21 cellular contexts compared by ENCODE assay signal in genomic region chr5:126186210-126186609, GRCh38.
DNase-seq lines count a peak whose midpoint lies in the region; ATAC-seq, FAIRE-seq and TF ChIP-seq lines count a peak whose summit lies in the region.
"Had no signal": no experiment of that assay in that cellular context is flagged by ENCODE, and none has a peak within 500 bp of the region (broad histone marks: within the 10 kb centered on the region; RNA-seq: fewer than 3 reads in every experiment).

No MANE protein-coding gene starts in this region.

- SMC1A ChIA-PET in GM12878 (lab: Charles Lee; ENCODE audit: uncharacterized antibody, unreplicated experiment): no interaction called here

- RAD21 ChIA-PET in GM12878 (lab: Charles Lee; ENCODE audit: unreplicated experiment): no interaction called here

- no peak for TF ChIP-seq POLR2A in GM12878 (IDR thresholded peaks at IDR 0.05; ENCODE audit: low read depth, low read length)

- DNase-seq in GM12878 (ENCODE audit: low read depth, low spot score) (no peak), left ventricle myocardium inferior (no peak), T1000 (lab: John Stamatoyannopoulos, UW) (no peak), colonic mucosa (no peak)
- DNase-seq: CD4-positive, CD25-positive, alpha-beta regulatory T cell; DMS153; DND-41; KBM-7; NCI-H1105 treated with DMSO at 0.1 percent for 48 hours; NCI-H146; NCI-H2029 treated with DMSO at 0.1 percent for 48 hours; NCI-H526 treated with DMSO at 0.1 percent for 48 hours; Right ventricle myocardium superior; RPMI8226; T-helper 1 cell had no signal

- FAIRE-seq in GM12878 (lab: Jason Lieb, UNC): no peak
- FAIRE-seq: H54 had no signal

- H3K4me3 ChIP-seq in GM12878 (no peak overlapping the region), left ventricle myocardium inferior (no peak overlapping the region), colonic mucosa (no peak overlapping the region)
- H3K4me3 ChIP-seq: BLaER1, SJSA1 had no signal

- H3K9ac ChIP-seq in GM12878 (ENCODE audit: control insufficient read depth, insufficient read depth, low read length) (no peak overlapping the region), colonic mucosa (ENCODE audit: low read depth in 2 of 2, low read length in 2 of 2) (no peak overlapping the region)
- H3K9ac ChIP-seq: BLaER1 had no signal

- no peak overlapping the region for H3K4me2 ChIP-seq in GM12878 (ENCODE audit: control insufficient read depth, insufficient read depth)
- H3K4me2 ChIP-seq: BLaER1 had no signal

- intact Hi-C loops in GM12878 (cut with micrococcal nuclease; ENCODE audit: unreplicated experiment) (no loop called here), left ventricle myocardium inferior (cut with micrococcal nuclease) (no loop called here), colonic mucosa (cut with DNase I) (no loop called here)

- no TSS peak for BruUV-seq in GM12878 (replicated peaks; lab: Mats Ljungman, UMichigan)

- H3K4me1 ChIP-seq in GM12878 (ENCODE audit: control insufficient read depth, insufficient read depth, low read length) (no peaks in the 10 kb centered on the region), left ventricle myocardium inferior (peaks cover 3% of the 10 kb centered on the region), colonic mucosa (no peaks in the 10 kb centered on the region)
- H3K4me1 ChIP-seq: BLaER1, SJSA1 had no signal

- no peaks in the 10 kb centered on the region for H3K9me3 ChIP-seq in GM12878 (replicated peaks; ENCODE audit: control insufficient read depth, insufficient read depth, low read length)
- H3K9me3 ChIP-seq in left ventricle myocardium inferior (replicated peaks): peaks cover 7% of the 10 kb centered on the region
- H3K9me3 ChIP-seq in colonic mucosa: no peaks in the 10 kb centered on the region
- H3K9me3 ChIP-seq: BLaER1, SJSA1 had no signal

- WGBS in GM12878 (ENCODE audit: insufficient coverage, insufficient replicate concordance, low lambda C conversion rate, missing lambda C conversion rate): 0% methylated on average over 1 of the region's 1 CpG

- TF ChIP-seq EP300 in GM12878 (IDR thresholded peaks at IDR 0.05; ENCODE audit: borderline replicate concordance in 1 of 2, control insufficient read depth in 1 of 2, low read depth in 2 of 2, low read length in 2 of 2): no peak

- ATAC-seq in GM18498 (IDR thresholded peaks at IDR 0.05; ENCODE audit: unreplicated experiment) (peak; percentile 74), GM19452 (IDR thresholded peaks at IDR 0.05; ENCODE audit: unreplicated experiment) (peak; percentile 60), HG02973 (IDR thresholded peaks at IDR 0.05; ENCODE audit: unreplicated experiment) (peak; percentile 59), GM12878 (peak; percentile 56)

- POLR2A ChIA-PET in GM12878 (lab: Charles Lee): no interaction called here

- H2AFZ ChIP-seq in GM12878 (ENCODE audit: control insufficient read depth, low read depth, low read length): no peak overlapping the region

- no peaks in the 10 kb centered on the region for H3K27me3 ChIP-seq in GM12878 (replicated peaks in 1 of 2; ENCODE audit: control insufficient read depth in 2 of 2, insufficient read depth in 2 of 2, low read length in 1 of 2)
- H3K27me3 ChIP-seq in left ventricle myocardium inferior (ENCODE audit: low read depth): no peaks in the 10 kb centered on the region
- no peaks in the 10 kb centered on the region for H3K27me3 ChIP-seq in colonic mucosa
- H3K27me3 ChIP-seq: BLaER1, SJSA1 had no signal

- TF ChIP-seq RAD21 in GM12878 (IDR thresholded peaks at IDR 0.05; ENCODE audit: insufficient read depth, low read depth, low read length): no peak

- no peaks in the 10 kb centered on the region for H3K79me2 ChIP-seq in GM12878 (ENCODE audit: control insufficient read depth, insufficient read depth, low read length)

- H3K36me3 ChIP-seq in GM12878 (ENCODE audit: control insufficient read depth in 2 of 2, insufficient read depth in 2 of 2, low read length in 1 of 2) (no peaks in the 10 kb centered on the region), left ventricle myocardium inferior (no peaks in the 10 kb centered on the region), colonic mucosa (no peaks in the 10 kb centered on the region)
- H3K36me3 ChIP-seq: BLaER1, SJSA1 had no signal

- CTCF ChIA-PET in GM12878 (lab: Yijun Ruan, JAX): no interaction called here

- no peak for TF ChIP-seq CTCF in GM12878 (IDR thresholded peaks at IDR 0.05 in 2 of 3, conservative IDR thresholded peaks at IDR 0.05 in 1 of 3; ENCODE audit: control insufficient read depth in 2 of 3, extremely low read depth in 1 of 3, insufficient read depth in 1 of 3, low read depth in 3 of 3, low read length in 3 of 3)
- no peak for TF ChIP-seq CTCF in left ventricle myocardium inferior (IDR thresholded peaks at IDR 0.05; ENCODE audit: borderline replicate concordance)
- TF ChIP-seq CTCF in colonic mucosa (IDR thresholded peaks at IDR 0.05): no peak

- in situ Hi-C loops in GM12878 (cut with MboI): no loop called here

- no peaks in the 10 kb centered on the region for H4K20me1 ChIP-seq in GM12878 (ENCODE audit: control insufficient read depth, insufficient read depth)
- H4K20me1 ChIP-seq: BLaER1 had no signal

- H3K27ac ChIP-seq in GM12878 (ENCODE audit: control insufficient read depth, insufficient read depth): no peak overlapping the region
- H3K27ac ChIP-seq in left ventricle myocardium inferior (replicated peaks): no peak overlapping the region
- H3K27ac ChIP-seq in colonic mucosa: no peak overlapping the region
- H3K27ac ChIP-seq: BLaER1, SJSA1 had no signal

TF ChIP-seq in GM12878, 131 proteins besides CTCF, POLR2A, EP300 and RAD21:
- TF ChIP-seq HDGF (IDR thresholded peaks at IDR 0.05) (no peak), SRF (IDR thresholded peaks at IDR 0.05; ENCODE audit: low read depth in 2 of 2, low read length in 2 of 2) (no peak), SMARCA5 (IDR thresholded peaks at IDR 0.05) (no peak), TCF7 (IDR thresholded peaks at IDR 0.05; ENCODE audit: borderline replicate concordance) (no peak), MYB (IDR thresholded peaks at IDR 0.05; ENCODE audit: borderline replicate concordance, low read depth, low read length) (no peak), ESRRA (IDR thresholded peaks at IDR 0.05; ENCODE audit: low read length) (no peak), EZH2 (IDR thresholded peaks at IDR 0.05; ENCODE audit: borderline replicate concordance, control insufficient read depth, low read depth, low read length) (no peak), SREBF2 (IDR thresholded peaks at IDR 0.05; ENCODE audit: low read length) (no peak), BMI1 (IDR thresholded peaks at IDR 0.05; ENCODE audit: borderline replicate concordance) (no peak), KAT2A (conservative IDR thresholded peaks at IDR 0.05; ENCODE audit: control insufficient read depth, low read depth, low read length) (no peak), SMAD5 (IDR thresholded peaks at IDR 0.05; ENCODE audit: low read depth) (no peak), JUNB (IDR thresholded peaks at IDR 0.05) (no peak), RB1 (IDR thresholded peaks at IDR 0.05; ENCODE audit: borderline replicate concordance) (no peak), ZSCAN29 (IDR thresholded peaks at IDR 0.05) (no peak), ATF2 (IDR thresholded peaks at IDR 0.05; ENCODE audit: low read length) (no peak)
- TF ChIP-seq, protein P1, sequence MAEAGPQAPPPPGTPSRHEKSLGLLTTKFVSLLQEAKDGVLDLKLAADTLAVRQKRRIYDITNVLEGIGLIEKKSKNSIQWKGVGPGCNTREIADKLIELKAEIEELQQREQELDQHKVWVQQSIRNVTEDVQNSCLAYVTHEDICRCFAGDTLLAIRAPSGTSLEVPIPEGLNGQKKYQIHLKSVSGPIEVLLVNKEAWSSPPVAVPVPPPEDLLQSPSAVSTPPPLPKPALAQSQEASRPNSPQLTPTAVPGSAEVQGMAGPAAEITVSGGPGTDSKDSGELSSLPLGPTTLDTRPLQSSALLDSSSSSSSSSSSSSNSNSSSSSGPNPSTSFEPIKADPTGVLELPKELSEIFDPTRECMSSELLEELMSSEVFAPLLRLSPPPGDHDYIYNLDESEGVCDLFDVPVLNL (IDR thresholded peaks at IDR 0.05; ENCODE audit: low read depth, low read length): no peak
- TF ChIP-seq, protein P2, sequence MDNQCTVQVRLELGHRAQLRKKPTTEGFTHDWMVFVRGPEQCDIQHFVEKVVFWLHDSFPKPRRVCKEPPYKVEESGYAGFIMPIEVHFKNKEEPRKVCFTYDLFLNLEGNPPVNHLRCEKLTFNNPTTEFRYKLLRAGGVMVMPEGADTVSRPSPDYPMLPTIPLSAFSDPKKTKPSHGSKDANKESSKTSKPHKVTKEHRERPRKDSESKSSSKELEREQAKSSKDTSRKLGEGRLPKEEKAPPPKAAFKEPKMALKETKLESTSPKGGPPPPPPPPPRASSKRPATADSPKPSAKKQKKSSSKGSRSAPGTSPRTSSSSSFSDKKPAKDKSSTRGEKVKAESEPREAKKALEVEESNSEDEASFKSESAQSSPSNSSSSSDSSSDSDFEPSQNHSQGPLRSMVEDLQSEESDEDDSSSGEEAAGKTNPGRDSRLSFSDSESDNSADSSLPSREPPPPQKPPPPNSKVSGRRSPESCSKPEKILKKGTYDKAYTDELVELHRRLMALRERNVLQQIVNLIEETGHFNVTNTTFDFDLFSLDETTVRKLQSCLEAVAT (IDR thresholded peaks at IDR 0.05): no peak
